9 cellular contexts compared by ENCODE assay signal in the genomic region with DNA sequence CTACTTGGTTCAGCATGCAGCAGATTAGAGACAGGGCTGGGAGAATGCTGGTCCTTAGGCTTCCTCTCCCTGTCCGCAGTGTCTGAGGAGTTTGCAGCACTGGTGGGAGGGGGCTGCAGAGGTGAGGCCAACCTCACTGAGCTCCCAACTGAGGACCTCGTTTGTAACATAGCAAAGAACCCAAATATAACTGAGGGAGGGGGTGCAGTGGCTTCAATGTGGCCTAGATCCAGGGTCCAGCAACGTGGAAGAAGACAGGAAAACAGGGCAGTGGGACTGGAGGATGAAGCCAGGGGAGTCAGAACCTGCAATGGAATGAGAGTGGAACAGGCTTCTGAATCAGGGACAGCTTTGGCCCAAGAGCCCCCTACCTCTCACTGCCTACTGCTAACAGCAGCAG.
"Had no signal": no experiment of that assay in that cellular context is flagged by ENCODE, and none has a peak within 500 bp of the region (broad histone marks: within the 10 kb centered on the region; RNA-seq: fewer than 3 reads in every experiment).

No MANE protein-coding gene starts in this region.

- ATAC-seq: GM23338, K562 had no signal

- H2AFZ ChIP-seq: GM23338 had no signal

- H3K4me2 ChIP-seq: GM23338 had no signal

- H3K4me3 ChIP-seq: GM23338, K562 had no signal

- DNase-seq: H9, HCEC 1CT, IMR-90, KG1 had no signal

- FAIRE-seq: H1, H54, HTR-8/SVneo, K562 had no signal
